ENCODE assay signal across 15 cellular contexts in genomic region chr12:121050725-121051124, GRCh38. TPM values are rescaled to one million over a fixed set of nuclear protein-coding genes. Genes with fewer than 3 reads are reported as not detected.
DNase-seq lines count a peak whose midpoint lies in the region; TF ChIP-seq lines count a peak whose summit lies in the region.
"Had no signal": no experiment of that assay in that cellular context is flagged by ENCODE, and none has a peak within 500 bp of the region (broad histone marks: within the 10 kb centered on the region; RNA-seq: fewer than 3 reads in every experiment).

No MANE protein-coding gene starts in this region.

- H4K20me1 ChIP-seq in SK-N-SH (ENCODE audit: insufficient read depth), result no peaks in the 10 kb centered on the region

- TF ChIP-seq RAD21 in SK-N-SH (IDR thresholded peaks at IDR 0.05; ENCODE audit: low read length), result no peak

- H3K4me3 ChIP-seq in SK-N-SH (ENCODE audit: low read depth in 2 of 2, low read length in 1 of 2), result no peak overlapping the region
- H3K4me3 ChIP-seq: coronary artery had no signal

- H2AFZ ChIP-seq in SK-N-SH (ENCODE audit: low read depth), result no peak overlapping the region

- TF ChIP-seq CTCF in SK-N-SH (IDR thresholded peaks at IDR 0.05), result no peak
- TF ChIP-seq CTCF in GM10248 (IDR thresholded peaks at IDR 0.05; ENCODE audit: control extremely low read depth, extremely low read depth, low read depth, missing control alignments), result no peak

- H3K9me3 ChIP-seq in SK-N-SH, result no peaks in the 10 kb centered on the region
- H3K9me3 ChIP-seq: Caco-2 had no signal

- H3K27ac ChIP-seq in SK-N-SH (ENCODE audit: low read depth in 2 of 2, low read length in 1 of 2), result no peak overlapping the region
- no peak overlapping the region for H3K27ac ChIP-seq in substantia nigra (ENCODE audit: low read depth, low read length, poor library complexity, severe bottlenecking)
- H3K27ac ChIP-seq: coronary artery, WERI-Rb-1 had no signal

- DNase-seq in Daoy (ENCODE audit: low read depth) (peak; percentile 22), HT1080 (ENCODE audit: low read depth) (peak; percentile 34), SK-N-SH (no peak), fibroblast of peridontal ligament (ENCODE audit: extremely low read depth) (peak; percentile 12), GM10248 (ENCODE audit: extremely low spot score) (no peak), substantia nigra (lab: John Stamatoyannopoulos, UW) (no peak), SHP77 treated with DMSO at 0.1 percent for 48 hours (lab: John Stamatoyannopoulos, UW) (no peak), NCI-H187 (lab: John Stamatoyannopoulos, UW) (no peak)
- DNase-seq: activated CD4-positive, alpha-beta T cell treated with anti-CD3 and anti-CD28 coated beads, Interleukin-2, amount 50 U/mL, for 48 hours; activated T-cell treated with anti-CD3 and anti-CD28 coated beads, Interleukin-2, amount 50 U/mL, for 24 hours; WERI-Rb-1 had no signal

- H3F3A ChIP-seq in SK-N-SH (replicated peaks; ENCODE audit: insufficient read depth), result no peaks in the 10 kb centered on the region

- H3K4me2 ChIP-seq in SK-N-SH, result no peak overlapping the region

- POLR2A ChIA-PET in SK-N-SH (lab: Yijun Ruan, JAX) (no interaction called here), GM10248 (lab: Yijun Ruan, JAX) (no interaction called here)

- H3K27me3 ChIP-seq in SK-N-SH (ENCODE audit: insufficient read depth), result no peaks in the 10 kb centered on the region; the same call in 1 of the 2 replicates

- TF ChIP-seq EP300 in SK-N-SH (IDR thresholded peaks at IDR 0.05; ENCODE audit: borderline replicate concordance in 1 of 2, low read depth in 1 of 2, low read length in 1 of 2), result no peak

- no peaks in the 10 kb centered on the region for H3K36me3 ChIP-seq in SK-N-SH (replicated peaks in 1 of 2; ENCODE audit: control insufficient read depth in 1 of 2, insufficient read depth in 2 of 2, low read length in 1 of 2)
- H3K36me3 ChIP-seq: WERI-Rb-1 had no signal

- CTCF ChIA-PET in SK-N-SH (lab: Yijun Ruan, JAX) (interaction anchor here (1.3 to 1.4 kb wide), 2 partner anchors 11 to 180 kb away, joined by 5 to 7 read pairs; no protein-coding TSS in a partner anchor), GM10248 (lab: Yijun Ruan, JAX) (interaction anchor here (0.7 to 4.0 kb wide), 2 partner anchors 10 to 41 kb away, joined by 3 to 25 read pairs; no protein-coding TSS in a partner anchor)

- H3K4me1 ChIP-seq in SK-N-SH (ENCODE audit: control insufficient read depth in 1 of 2, insufficient read depth in 2 of 2, low read depth in 1 of 2, low read length in 1 of 2), result peaks cover 0 to 3% of the 10 kb centered on the region in 2 experiments; a peak in 1 of 4 replicates
- H3K4me1 ChIP-seq: Caco-2 had no signal

- H3K79me2 ChIP-seq in SK-N-SH (ENCODE audit: insufficient read depth), result no peaks in the 10 kb centered on the region

- H3K9me2 ChIP-seq in SK-N-SH, result no peaks in the 10 kb centered on the region

- no peak overlapping the region for H3K9ac ChIP-seq in SK-N-SH

- WGBS in SK-N-SH (ENCODE audit: low lambda C conversion rate), result 13% methylated on average over 2 of the region's 2 CpGs

TF ChIP-seq in SK-N-SH, 30 proteins besides CTCF, POLR2A, EP300 and RAD21:
- TF ChIP-seq REST (IDR thresholded peaks at IDR 0.05; ENCODE audit: low read depth, low read length), result no peak
- no peak for TF ChIP-seq MEF2A (IDR thresholded peaks at IDR 0.05; ENCODE audit: borderline replicate concordance, low read depth)
- TF ChIP-seq TCF12 (IDR thresholded peaks at IDR 0.05), result no peak
- TF ChIP-seq USF1 (IDR thresholded peaks at IDR 0.05; ENCODE audit: borderline replicate concordance, low read depth), result peak; percentile 76; the same call in 1 of the 2 replicates

RNA-seq across cellular contexts. Expression of gene OASL, which starts 11.7 kb away (rescaled TPM):
- 29.6 and 38.7 TPM in 2 replicates for total RNA-seq in Daoy (2014; rRNA removed; shearing (Covaris generic))
- total RNA-seq in HT1080 (2014; rRNA removed; shearing (Covaris generic)), result 2.4 and 3.2 TPM in 2 replicates
- 0.54 and 0.55 TPM in 2 replicates for polyA plus RNA-seq in HT1080 (2015; cell fraction: cytosol; rRNA removed)
- 0.56 and 2.5 TPM in 2 replicates for polyA plus RNA-seq in HT1080 (2015; cell fraction: nucleus; rRNA removed)
- polyA plus RNA-seq in SK-N-SH (2012; rRNA removed), result 0.37 and 0.41 TPM in 2 replicates
- polyA plus RNA-seq in SK-N-SH (2012; cell fraction: cytosol; rRNA removed), result 0.27 and 0.39 TPM in 2 replicates
- 0.15 and 0.19 TPM in 2 replicates for polyA plus RNA-seq in SK-N-SH (2012; cell fraction: nucleus; rRNA removed)
- total RNA-seq: frontal cortex, skeletal muscle tissue had no signal

RNA-seq across cellular contexts. Expression of gene C12orf43, which starts 34.4 kb away (rescaled TPM):
- total RNA-seq in Daoy (2014; rRNA removed; shearing (Covaris generic)), result 17.6 and 21.8 TPM in 2 replicates
- total RNA-seq in HT1080 (2014; rRNA removed; shearing (Covaris generic)), result 27.7 and 35.8 TPM in 2 replicates
- 15.2 and 17.1 TPM in 2 replicates for polyA plus RNA-seq in HT1080 (2015; cell fraction: cytosol; rRNA removed)
- polyA plus RNA-seq in HT1080 (2015; cell fraction: nucleus; rRNA removed), result 21.2 TPM in 2 replicates
- polyA plus RNA-seq in SK-N-SH (2012; rRNA removed), result 12.8 and 13.9 TPM in 2 replicates
- polyA plus RNA-seq in SK-N-SH (2012; cell fraction: cytosol; rRNA removed), result 10.4 and 12.0 TPM in 2 replicates
- 13.2 and 18.2 TPM in 2 replicates for polyA plus RNA-seq in SK-N-SH (2012; cell fraction: nucleus; rRNA removed)

Comparison
In these comparisons a context has a peak if more than half of its experiments do, and no peak if none do; other contexts are left out.
1. DNase-seq: peak in Daoy (single experiment), HT1080 (single experiment) and fibroblast of peridontal ligament (single experiment); none in SK-N-SH (single experiment), GM10248 (single experiment), substantia nigra (0 of 49), SHP77 treated with DMSO at 0.1 percent for 48 hours (single experiment) and NCI-H187 (0 of 2).